ENCODE assay signal across 11 cellular contexts in genomic region chr11:124670732-124671131, GRCh38. TPM values are rescaled to one million over a fixed set of nuclear protein-coding genes. Genes with fewer than 3 reads are reported as not detected.
A peak's percentile ranks its signal among the peaks of the same experiment; 100 is the strongest.
DNase-seq lines count a peak whose midpoint lies in the region; TF ChIP-seq lines count a peak whose summit lies in the region.
"Had no signal": no experiment of that assay in that cellular context is flagged by ENCODE, and none has a peak within 500 bp of the region (broad histone marks: within the 10 kb centered on the region; RNA-seq: fewer than 3 reads in every experiment).

No MANE protein-coding gene starts in this region.

- no peak overlapping the region for H3K4me2 ChIP-seq in PC-9

- no peaks in the 10 kb centered on the region for H3K36me3 ChIP-seq in CD4-positive, alpha-beta memory T cell (ENCODE audit: insufficient read depth, low read length)
- no peaks in the 10 kb centered on the region for H3K36me3 ChIP-seq in PC-9 (ENCODE audit: low read depth)
- H3K36me3 ChIP-seq: neutrophil had no signal

- no TSS peak for BruUV-seq in PC-9 (replicated peaks; lab: Mats Ljungman, UMichigan)

- H3K27me3 Mint-ChIP-seq in CD4-positive, alpha-beta memory T cell, result no peaks in the 10 kb centered on the region

- peaks cover 0 to 4% of the 10 kb centered on the region in 2 donors for H3K36me3 Mint-ChIP-seq in CD4-positive, alpha-beta memory T cell

- peak; percentile 45 to 73 (median 66) for DNase-seq in CD4-positive, alpha-beta memory T cell
- DNase-seq in H4 (ENCODE audit: low spot score) (peak; percentile 62), T follicular helper cell (ENCODE audit: low read depth) (peak; percentile 16), T1000 (lab: John Stamatoyannopoulos, UW) (no peak), NCI-H146 (lab: John Stamatoyannopoulos, UW) (no peak), HCEC 1CT (no peak), PC-9 (no peak)
- peak; percentile 9 for DNase-seq in effector CD4-positive, alpha-beta T cell
- DNase-seq: aorta had no signal

- peak overlapping the region in 5 of 7 donors; percentile 64 to 98 (median 83) for H3K27ac Mint-ChIP-seq in CD4-positive, alpha-beta memory T cell

- no peak for TF ChIP-seq CTCF in PC-9 (conservative IDR thresholded peaks at IDR 0.05)

- peaks cover 42% of the 10 kb centered on the region for H3K4me1 ChIP-seq in CD4-positive, alpha-beta memory T cell (ENCODE audit: insufficient read depth, low read length)
- peaks cover 18% of the 10 kb centered on the region for H3K4me1 ChIP-seq in PC-9 (replicated peaks; ENCODE audit: insufficient read depth)

- no peaks in the 10 kb centered on the region for H3F3A ChIP-seq in PC-9 (ENCODE audit: insufficient read depth, low read depth)

- POLR2A ChIA-PET in CD4-positive, alpha-beta memory T cell (lab: Charles Lee; ENCODE audit: partially characterized antibody), result interaction anchor here (0.6 to 3.6 kb wide), 8 partner anchors 75 to 283 kb away, joined by 3 to 35 read pairs (median 4); partner anchors contain the start of genes CCDC15, ESAM and MSANTD2
- POLR2A ChIA-PET in PC-9 (lab: Charles Lee; ENCODE audit: unreplicated experiment), result no interaction called here

- H3K4me3 ChIP-seq in CD4-positive, alpha-beta memory T cell (ENCODE audit: low read length in 2 of 2), result no peak overlapping the region
- H3K4me3 ChIP-seq in PC-9, result no peak overlapping the region
- H3K4me3 ChIP-seq: gastroesophageal sphincter had no signal

- no peaks in the 10 kb centered on the region for H3K9me3 ChIP-seq in CD4-positive, alpha-beta memory T cell (ENCODE audit: control insufficient read depth in 1 of 2, low read length in 2 of 2)
- no peaks in the 10 kb centered on the region for H3K9me3 ChIP-seq in PC-9 (ENCODE audit: insufficient read depth, low read depth)
- H3K9me3 ChIP-seq: gastroesophageal sphincter, neutrophil had no signal

- H3K4me3 Mint-ChIP-seq in CD4-positive, alpha-beta memory T cell, result peak overlapping the region in 7 of 8 donors; percentile 26 to 64 (median 57)

- H2AFZ ChIP-seq in PC-9, result no peak overlapping the region

- H4K20me1 ChIP-seq in PC-9 (ENCODE audit: insufficient read depth), result no peaks in the 10 kb centered on the region

- H3K9me2 ChIP-seq in PC-9 (ENCODE audit: insufficient read depth), result no peaks in the 10 kb centered on the region

- CTCF ChIA-PET in CD4-positive, alpha-beta memory T cell (lab: Charles Lee; ENCODE audit: partially characterized antibody), result interaction anchor here (0.7 to 6.6 kb wide), 19 partner anchors 9 to 283 kb away, joined by 3 to 224 read pairs (median 9); partner anchors contain the start of genes ESAM, NRGN and VSIG2
- CTCF ChIA-PET in PC-9 (lab: Charles Lee), result interaction anchor here (1.4 kb wide), 2 partner anchors 123 to 166 kb away, joined by 3 to 7 read pairs; no protein-coding TSS in a partner anchor

- no peaks in the 10 kb centered on the region for H3K27me3 ChIP-seq in CD4-positive, alpha-beta memory T cell (ENCODE audit: insufficient read depth, low read length)
- no peaks in the 10 kb centered on the region for H3K27me3 ChIP-seq in PC-9 (ENCODE audit: insufficient read depth, low read depth)
- H3K27me3 ChIP-seq: gastroesophageal sphincter had no signal

- peaks cover 0 to 4% (median 0%) of the 10 kb centered on the region in 8 donors for H3K9me3 Mint-ChIP-seq in CD4-positive, alpha-beta memory T cell

- peaks cover 16 to 43% (median 32%) of the 10 kb centered on the region in 4 donors for H3K4me1 Mint-ChIP-seq in CD4-positive, alpha-beta memory T cell

- peaks cover 12% of the 10 kb centered on the region for H3K79me2 ChIP-seq in PC-9 (ENCODE audit: low read depth)

- no peak overlapping the region for H3K27ac ChIP-seq in CD4-positive, alpha-beta memory T cell (ENCODE audit: low read depth, low read length)
- no peak overlapping the region for H3K27ac ChIP-seq in PC-9
- H3K27ac ChIP-seq: gastroesophageal sphincter, neutrophil had no signal

- intact Hi-C loops in CD4-positive, alpha-beta memory T cell (cut with micrococcal nuclease), result loop anchor here (5.0 kb wide), 2 partner anchors 282 to 1392 kb away; partner anchors contain the start of genes CCDC15 and CDON
- intact Hi-C loops in PC-9 (cut with micrococcal nuclease; ENCODE audit: unreplicated experiment), result loop anchor here (5.0 kb wide), 1 partner anchor 282 kb away; the partner anchor contains the start of gene CCDC15

RNA-seq across cellular contexts. Expression of gene SIAE, which starts 2.8 kb away (rescaled TPM):
- 1 to 10 TPM; 4.2 to 4.8 TPM for total RNA-seq in CD4-positive, alpha-beta memory T cell
- polyA plus RNA-seq in CD4-positive, alpha-beta memory T cell, result 1 to 10 TPM; 2.8 to 6.8 TPM
- 18.7 and 22.8 TPM in 2 replicates for total RNA-seq in H4 (2014; rRNA removed; shearing (Covaris generic))
- 29.2 and 37.9 TPM in 2 replicates for total RNA-seq in PC-9 (2021)

RNA-seq across cellular contexts. Expression of gene SPA17, which starts 3.0 kb away (rescaled TPM):
- under 1 TPM; 0.55 to 0.81 TPM for total RNA-seq in CD4-positive, alpha-beta memory T cell
- under 1 TPM; 0.64 to 0.72 TPM for polyA plus RNA-seq in CD4-positive, alpha-beta memory T cell
- total RNA-seq in H4 (2014; rRNA removed; shearing (Covaris generic)), result 18.6 and 22.4 TPM in 2 replicates
- 6.1 and 15.7 TPM in 2 replicates for total RNA-seq in PC-9 (2021)

RNA-seq across cellular contexts. Expression of gene TBRG1, which starts 48.1 kb away (rescaled TPM):
- total RNA-seq in CD4-positive, alpha-beta memory T cell, result 10 to 100 TPM; 69.3 to 75.8 TPM
- polyA plus RNA-seq in CD4-positive, alpha-beta memory T cell, result 10 to 100 TPM; 34.6 to 42.3 TPM
- total RNA-seq in H4 (2014; rRNA removed; shearing (Covaris generic)), result 22.8 and 24.8 TPM in 2 replicates
- 22.3 and 24.3 TPM in 2 replicates for total RNA-seq in PC-9 (2021)

RNA-seq across cellular contexts. Expression of gene PANX3, which starts 59.5 kb away (rescaled TPM):
- total RNA-seq in CD4-positive, alpha-beta memory T cell, result not detected
- polyA plus RNA-seq in CD4-positive, alpha-beta memory T cell, result not detected
- not detected in 2 replicates for total RNA-seq in H4 (2014; rRNA removed; shearing (Covaris generic))
- total RNA-seq in PC-9 (2021), result not detected in 2 replicates
- total RNA-seq: aorta had no signal
- polyA plus RNA-seq: aorta had no signal

Comparison
In these comparisons a context has a peak if more than half of its experiments do, and no peak if none do; other contexts are left out.
1. DNase-seq: peak in CD4-positive, alpha-beta memory T cell (5 of 5), H4 (single experiment), T follicular helper cell (single experiment) and effector CD4-positive, alpha-beta T cell (single experiment); none in T1000 (single experiment), NCI-H146 (single experiment), HCEC 1CT (single experiment) and PC-9 (0 of 2).